Comparison of ENCODE assay signal across 28 cellular contexts in the genomic region with DNA sequence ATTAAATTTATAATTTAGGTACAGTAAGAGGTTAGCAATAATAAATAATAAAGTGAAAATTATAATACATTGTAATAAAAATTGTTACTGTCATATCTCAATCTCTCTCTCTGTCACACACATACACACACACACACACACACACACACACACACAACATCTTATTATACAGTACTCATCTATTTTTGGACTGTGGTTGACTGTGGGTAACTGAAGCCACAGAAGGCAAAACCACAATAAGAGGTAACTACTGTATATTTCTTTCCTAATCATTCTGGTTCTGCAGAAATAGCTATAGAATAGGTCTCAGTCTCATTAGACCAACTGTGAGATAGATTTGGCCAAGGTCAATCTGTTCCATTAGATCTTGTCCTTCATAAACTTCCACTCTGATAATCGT. TPM values are rescaled to one million over a fixed set of nuclear protein-coding genes. Genes with fewer than 3 reads are reported as not detected.
DNase-seq lines count a peak whose midpoint lies in the region; ATAC-seq and TF ChIP-seq lines count a peak whose summit lies in the region.
"Had no signal": no experiment of that assay in that cellular context is flagged by ENCODE, and none has a peak within 500 bp of the region (broad histone marks: within the 10 kb centered on the region; RNA-seq: fewer than 3 reads in every experiment).

No MANE protein-coding gene starts in this region.

- H3K4me3 ChIP-seq in astrocyte of the spinal cord (ENCODE audit: low read depth, low read length), result no peak overlapping the region
- H3K4me3 ChIP-seq: psoas muscle, stomach, tibial nerve had no signal

- peak; percentile 42 for DNase-seq in SIG-M5 treated with dmso at 0.1 percent for 504 hours (lab: John Stamatoyannopoulos, UW; ENCODE audit: unreplicated experiment)
- no peak for DNase-seq in SIG-M5 (lab: John Stamatoyannopoulos, UW)
- peak; percentile 76 for DNase-seq in NOMO-1 treated with DMSO at 0.1 percent for 48 hours (lab: John Stamatoyannopoulos, UW; ENCODE audit: unreplicated experiment)
- peak; percentile 14 for DNase-seq in astrocyte of the spinal cord (ENCODE audit: low read depth, low spot score)
- no peak for DNase-seq in left cardiac atrium
- DNase-seq in effector CD8-positive, alpha-beta T cell (lab: John Stamatoyannopoulos, UW), result no peak
- DNase-seq: activated CD4-positive, alpha-beta T cell treated with anti-CD3 and anti-CD28 coated beads, Interleukin-2, amount 10 ng/mL, durations not matched to agents 7 days and 5 days; activated CD8-positive, alpha-beta memory T cell treated with anti-CD3 and anti-CD28 coated beads, Interleukin-2, amount 10 ng/mL, durations not matched to agents 7 days and 5 days; CD8-positive, alpha-beta T cell; cerebellar nuclear complex; DMS153; head of caudate nucleus; HFFc6; naive thymus-derived CD4-positive, alpha-beta T cell; NCI-H1105 treated with DMSO at 0.1 percent for 48 hours; NCI-H2029 treated with DMSO at 0.1 percent for 48 hours; NCI-H345; NCI-H748 treated with DMSO at 0.1 percent for 48 hours; nucleus accumbens; PC-3; psoas muscle; SHP77; stomach; WERI-Rb-1 had no signal

- no peak for TF ChIP-seq CTCF in astrocyte of the spinal cord (IDR thresholded peaks at IDR 0.05; ENCODE audit: low read depth, low read length)

- in situ Hi-C loops in astrocyte of the spinal cord (cut with HindIII; ENCODE audit: low sequenced_read_pairs), result no loop called here

- intact Hi-C loops in left cardiac atrium (cut with DNase I), result no loop called here

- ATAC-seq in left cardiac atrium, result no peak
- no peak for ATAC-seq in HG03342 (IDR thresholded peaks at IDR 0.05; ENCODE audit: unreplicated experiment)
- ATAC-seq in GM18867 (IDR thresholded peaks at IDR 0.05; ENCODE audit: unreplicated experiment), result no peak
- ATAC-seq: activated CD8-positive, alpha-beta memory T cell treated with anti-CD3 and anti-CD28 coated beads, Interleukin-2, amount 10 ng/mL, durations not matched to agents 7 days and 5 days; CD8-positive, alpha-beta T cell; naive thymus-derived CD4-positive, alpha-beta T cell; PC-3 had no signal

RNA-seq across cellular contexts. Expression of gene PTPRO, which starts 33.1 kb away (rescaled TPM):
- total RNA-seq in left cardiac atrium, result 1 to 10 TPM; 2.1 to 4.6 TPM
- total RNA-seq: G401, PC-3 had no signal

Comparison
In these comparisons a context has a peak if more than half of its experiments do, and no peak if none do; other contexts are left out.
1. DNase-seq: peak in SIG-M5 treated with dmso at 0.1 percent for 504 hours (single experiment), NOMO-1 treated with DMSO at 0.1 percent for 48 hours (single experiment) and astrocyte of the spinal cord (single experiment); none in SIG-M5 (single experiment), left cardiac atrium (single experiment) and effector CD8-positive, alpha-beta T cell (single experiment).